32 cellular contexts compared by ENCODE assay signal in genomic region chr3:54631507-54632280, GRCh38.
"Had no signal": no experiment of that assay in that cellular context is flagged by ENCODE, and none has a peak within 500 bp of the region (broad histone marks: within the 10 kb centered on the region; RNA-seq: fewer than 3 reads in every experiment).

No MANE protein-coding gene starts in this region.

- H3K27ac Mint-ChIP-seq: activated CD4-positive, alpha-beta memory T cell treated with anti-CD3 and anti-CD28 coated beads, Interleukin-2, amount 10 ng/mL, durations not matched to agents 7 days and 5 days; activated CD4-positive, alpha-beta T cell treated with anti-CD3 and anti-CD28 coated beads, Interleukin-2, amount 10 ng/mL, durations not matched to agents 24 days and 14 days; activated naive CD4-positive, alpha-beta T cell treated with anti-CD3 and anti-CD28 coated beads, Interleukin-2, amount 10 ng/mL, durations not matched to agents 7 days and 5 days; activated naive CD8-positive, alpha-beta T cell treated with anti-CD3 and anti-CD28 coated beads, Interleukin-2, amount 10 ng/mL, durations not matched to agents 7 days and 5 days; activated T-cell treated with anti-CD3 and anti-CD28 coated beads, Interleukin-2, amount 50 U/mL, for 24 hours; natural killer cell; neural progenitor cell; stimulated activated memory B cell treated with anti-CD40 and anti-IgM and Interleukin-4, amounts not matched to agents 10 μg/mL and 1 μg/mL and 100 μg/mL, for 72 hours; stimulated activated naive CD8-positive, alpha-beta T cell treated with anti-CD3 and anti-CD28 coated beads, Interleukin-15, amount 100 ng/mL, for 72 hours; type B pancreatic cell had no signal

- H3K27me3 Mint-ChIP-seq: activated CD4-positive, alpha-beta memory T cell treated with anti-CD3 and anti-CD28 coated beads, Interleukin-2, amount 10 ng/mL, durations not matched to agents 7 days and 5 days; activated CD4-positive, alpha-beta T cell treated with anti-CD3 and anti-CD28 coated beads, Interleukin-2, amount 10 ng/mL, durations not matched to agents 24 days and 14 days; activated naive CD4-positive, alpha-beta T cell treated with anti-CD3 and anti-CD28 coated beads, Interleukin-2, amount 10 ng/mL, durations not matched to agents 7 days and 5 days; activated naive CD8-positive, alpha-beta T cell treated with anti-CD3 and anti-CD28 coated beads, Interleukin-2, amount 10 ng/mL, durations not matched to agents 7 days and 5 days; stimulated activated memory B cell treated with anti-CD40 and anti-IgM and Interleukin-4, amounts not matched to agents 10 μg/mL and 1 μg/mL and 100 μg/mL, for 72 hours; stimulated activated naive CD8-positive, alpha-beta T cell treated with anti-CD3 and anti-CD28 coated beads, Interleukin-15, amount 100 ng/mL, for 72 hours had no signal

- H3K27me3 ChIP-seq: ascending aorta, gastrocnemius medialis, neural progenitor cell, right atrium auricular region, uterus had no signal

- H3K4me3 ChIP-seq: ascending aorta, gastrocnemius medialis, left ventricle myocardium inferior, lung, neural progenitor cell, psoas muscle, right atrium auricular region, smooth muscle cell, uterus had no signal

- DNase-seq: activated CD4-positive, alpha-beta memory T cell treated with anti-CD3 and anti-CD28 coated beads, Interleukin-2, amount 10 ng/mL, durations not matched to agents 7 days and 5 days; activated CD4-positive, alpha-beta T cell treated with anti-CD3 and anti-CD28 coated beads, Interleukin-2, amount 10 ng/mL, durations not matched to agents 24 days and 14 days; activated CD8-positive, alpha-beta memory T cell treated with anti-CD3 and anti-CD28 coated beads, Interleukin-2, amount 50 U/mL, for 48 hours; activated gamma-delta T cell; activated naive CD4-positive, alpha-beta T cell treated with anti-CD3 and anti-CD28 coated beads, Interleukin-2, amount 10 ng/mL, durations not matched to agents 7 days and 5 days; activated naive CD8-positive, alpha-beta T cell treated with anti-CD3 and anti-CD28 coated beads, Interleukin-2, amount 10 ng/mL, durations not matched to agents 7 days and 5 days; activated T-cell treated with anti-CD3 and anti-CD28 coated beads, Interleukin-2, amount 50 U/mL, for 24 hours; central memory CD4-positive, alpha-beta T cell; gastrocnemius medialis; glutamatergic neuron; islet precursor cell; left ventricle myocardium inferior; mesendoderm; natural killer cell; occipital lobe; psoas muscle; stimulated activated CD4-positive, alpha-beta T cell treated with anti-CD3 and anti-CD28 coated beads, Interleukin-1b, Interleukin-23, amount 100 ng/mL, for 48 hours; stimulated activated CD4-positive, alpha-beta T cell treated with anti-CD3 and anti-CD28 coated beads, Interleukin-4, amount 100 ng/mL, for 4 hours; stimulated activated CD8-positive, alpha-beta memory T cell treated with anti-CD3 and anti-CD28 coated beads, Interleukin-4, amount 100 ng/mL, for 48 hours; stimulated activated naive CD8-positive, alpha-beta T cell treated with anti-CD3 and anti-CD28 coated beads, Interleukin-15, amount 100 ng/mL, for 72 hours; substantia nigra; uterus had no signal

- H3K36me3 ChIP-seq: ascending aorta, gastrocnemius medialis, neural progenitor cell, right atrium auricular region, uterus had no signal

- H3K36me3 Mint-ChIP-seq: activated naive CD4-positive, alpha-beta T cell treated with anti-CD3 and anti-CD28 coated beads, Interleukin-2, amount 10 ng/mL, durations not matched to agents 7 days and 5 days; activated naive CD8-positive, alpha-beta T cell treated with anti-CD3 and anti-CD28 coated beads, Interleukin-2, amount 10 ng/mL, durations not matched to agents 7 days and 5 days; natural killer cell; neural progenitor cell; stimulated activated memory B cell treated with anti-CD40 and anti-IgM and Interleukin-4, amounts not matched to agents 10 μg/mL and 1 μg/mL and 100 μg/mL, for 72 hours; type B pancreatic cell had no signal

- H3K4me1 ChIP-seq: ascending aorta, gastrocnemius medialis, left ventricle myocardium inferior, parathyroid adenoma, psoas muscle, right atrium auricular region, uterus had no signal

- H3K27ac ChIP-seq: ascending aorta, gastrocnemius medialis, left ventricle myocardium inferior, neural progenitor cell, parathyroid adenoma, psoas muscle, right atrium auricular region, uterus, VCaP had no signal

- H3K9me3 ChIP-seq: ascending aorta, gastrocnemius medialis, left ventricle myocardium inferior, psoas muscle, right atrium auricular region, uterus had no signal

- H3K4me1 Mint-ChIP-seq: activated CD4-positive, alpha-beta memory T cell treated with anti-CD3 and anti-CD28 coated beads, Interleukin-2, amount 10 ng/mL, durations not matched to agents 7 days and 5 days; activated CD4-positive, alpha-beta T cell treated with anti-CD3 and anti-CD28 coated beads, Interleukin-2, amount 10 ng/mL, durations not matched to agents 24 days and 14 days; activated naive CD4-positive, alpha-beta T cell treated with anti-CD3 and anti-CD28 coated beads, Interleukin-2, amount 10 ng/mL, durations not matched to agents 7 days and 5 days; activated naive CD8-positive, alpha-beta T cell treated with anti-CD3 and anti-CD28 coated beads, Interleukin-2, amount 10 ng/mL, durations not matched to agents 7 days and 5 days; natural killer cell; stimulated activated memory B cell treated with anti-CD40 and anti-IgM and Interleukin-4, amounts not matched to agents 10 μg/mL and 1 μg/mL and 100 μg/mL, for 72 hours; stimulated activated naive CD8-positive, alpha-beta T cell treated with anti-CD3 and anti-CD28 coated beads, Interleukin-15, amount 100 ng/mL, for 72 hours had no signal

- H3K4me3 Mint-ChIP-seq: activated CD4-positive, alpha-beta memory T cell treated with anti-CD3 and anti-CD28 coated beads, Interleukin-2, amount 10 ng/mL, durations not matched to agents 7 days and 5 days; activated CD4-positive, alpha-beta T cell treated with anti-CD3 and anti-CD28 coated beads, Interleukin-2, amount 10 ng/mL, durations not matched to agents 24 days and 14 days; activated naive CD4-positive, alpha-beta T cell treated with anti-CD3 and anti-CD28 coated beads, Interleukin-2, amount 10 ng/mL, durations not matched to agents 7 days and 5 days; activated naive CD8-positive, alpha-beta T cell treated with anti-CD3 and anti-CD28 coated beads, Interleukin-2, amount 10 ng/mL, durations not matched to agents 7 days and 5 days; activated T-cell treated with anti-CD3 and anti-CD28 coated beads, Interleukin-2, amount 50 U/mL, for 24 hours; natural killer cell; neural progenitor cell; stimulated activated memory B cell treated with anti-CD40 and anti-IgM and Interleukin-4, amounts not matched to agents 10 μg/mL and 1 μg/mL and 100 μg/mL, for 72 hours; stimulated activated naive CD8-positive, alpha-beta T cell treated with anti-CD3 and anti-CD28 coated beads, Interleukin-15, amount 100 ng/mL, for 72 hours; type B pancreatic cell had no signal

- H3K9me3 Mint-ChIP-seq: activated CD4-positive, alpha-beta T cell treated with anti-CD3 and anti-CD28 coated beads, Interleukin-2, amount 10 ng/mL, durations not matched to agents 24 days and 14 days; activated T-cell treated with anti-CD3 and anti-CD28 coated beads, Interleukin-2, amount 50 U/mL, for 24 hours had no signal

- ATAC-seq: activated CD4-positive, CD25-positive, alpha-beta regulatory T cell treated with anti-CD3 and anti-CD28 coated beads, Interleukin-2, amount 50 U/mL, for 24 hours; gastrocnemius medialis; natural killer cell; psoas muscle; stimulated activated memory B cell treated with anti-CD40 and anti-IgM and Interleukin-4, amounts not matched to agents 10 μg/mL and 1 μg/mL and 100 μg/mL, for 72 hours; stimulated activated naive CD8-positive, alpha-beta T cell treated with anti-CD3 and anti-CD28 coated beads, Interleukin-15, amount 100 ng/mL, for 72 hours had no signal
